ENCODE assay signal across 1 cellular context in the genomic region with DNA sequence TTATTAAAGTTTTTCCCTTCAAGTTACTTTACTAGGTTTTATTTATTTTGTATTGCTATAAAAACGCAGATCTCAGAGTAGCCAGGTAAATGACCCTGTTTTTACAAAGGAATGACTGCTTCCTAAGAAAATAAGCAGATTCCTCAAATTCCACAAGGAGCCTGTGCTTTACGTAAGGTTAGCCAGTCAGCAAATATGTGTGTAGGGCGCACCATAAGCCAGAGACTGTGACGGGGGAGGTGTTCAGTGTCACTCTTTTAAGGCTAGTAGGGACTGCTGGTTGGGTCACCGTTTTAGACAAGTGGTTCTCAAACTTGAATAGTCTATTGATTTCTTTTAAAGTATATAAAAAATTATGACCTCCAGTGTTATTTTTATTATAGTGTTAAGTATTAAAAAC.
TF ChIP-seq lines count a peak whose summit lies in the region.

No MANE protein-coding gene starts in this region.

TF ChIP-seq in H1, 55 proteins besides CTCF, POLR2A, EP300 and RAD21:
- no peak for TF ChIP-seq TAF1 (IDR thresholded peaks at IDR 0.05; ENCODE audit: low read depth, low read length)
- peak; percentile 77 for TF ChIP-seq MAFK (IDR thresholded peaks at IDR 0.05; ENCODE audit: low read depth, low read length)
- TF ChIP-seq TCF12 (IDR thresholded peaks at IDR 0.05; ENCODE audit: low read depth, low read length) = no peak
- TF ChIP-seq TEAD4 (IDR thresholded peaks at IDR 0.05; ENCODE audit: low read depth, low read length) = peak; percentile 94
- TF ChIP-seq EGR1 (IDR thresholded peaks at IDR 0.05; ENCODE audit: borderline replicate concordance, low read depth, low read length) = no peak
- peak; percentile 64; the same call in 1 of the 2 replicates for TF ChIP-seq SP1 (IDR thresholded peaks at IDR 0.05; ENCODE audit: low read depth, low read length)
- no peak for TF ChIP-seq SRF (IDR thresholded peaks at IDR 0.05; ENCODE audit: low read depth, low read length)
